8 cellular contexts compared by ENCODE assay signal in genomic region chr3:39148116-39149058, GRCh38. TPM values are rescaled to one million over a fixed set of nuclear protein-coding genes. Genes with fewer than 3 reads are reported as not detected.
DNase-seq lines count a peak whose midpoint lies in the region; ATAC-seq and TF ChIP-seq lines count a peak whose summit lies in the region.

No MANE protein-coding gene starts in this region.

- TF ChIP-seq CTCF in VCaP (conservative IDR thresholded peaks at IDR 0.05) (no peak), fibroblast of mammary gland (conservative IDR thresholded peaks at IDR 0.05; ENCODE audit: control insufficient read depth, insufficient read depth, low read depth, low read length) (no peak), gastrocnemius medialis (IDR thresholded peaks at IDR 0.05 in 4 of 5, conservative IDR thresholded peaks at IDR 0.05 in 1 of 5) (no peak)

- intact Hi-C loops in gastrocnemius medialis (cut with DNase I; ENCODE audit: low total_unique reads), result no loop called here

- in situ Hi-C loops in gastrocnemius medialis (cut with MboI; ENCODE audit: low sequenced_read_pairs in 4 of 4), result no loop called here

- DNase-seq in AG20443 (ENCODE audit: low spot score) (peak; percentile 7), fibroblast of mammary gland (ENCODE audit: low read depth) (peak; percentile 35), gastrocnemius medialis (no peak), H7 (no peak)

- H3K4me1 ChIP-seq in gastrocnemius medialis, result peaks cover 65 to 72% of the 10 kb centered on the region in 2 donors

- H3K4me3 ChIP-seq in fibroblast of mammary gland (ENCODE audit: control insufficient read depth, low read depth, low read length), result no peak overlapping the region
- H3K4me3 ChIP-seq in gastrocnemius medialis, result peak overlapping the region; percentile 25 to 93 (median 57)
- no peak overlapping the region for H3K4me3 ChIP-seq in H7 (ENCODE audit: insufficient read depth, low read depth, low read length)

- no peaks in the 10 kb centered on the region for H3K27me3 ChIP-seq in gastrocnemius medialis
- H3K27me3 ChIP-seq in H7 (ENCODE audit: control insufficient read depth, insufficient read depth, low read length), result peaks cover 2% of the 10 kb centered on the region; the same call in 1 of the 2 replicates

- H3K27ac ChIP-seq in VCaP, result peak overlapping the region; percentile 84; the same call in 1 of the 2 replicates
- peak overlapping the region; percentile 94 to 100 (median 98) for H3K27ac ChIP-seq in gastrocnemius medialis

- no peaks in the 10 kb centered on the region for H3K9me3 ChIP-seq in gastrocnemius medialis

- ATAC-seq in GM18519 (IDR thresholded peaks at IDR 0.05; ENCODE audit: low FRiP score, unreplicated experiment) (peak; percentile 24), HG03196 (IDR thresholded peaks at IDR 0.05; ENCODE audit: unreplicated experiment) (peak; percentile 21), gastrocnemius medialis (no peak), HG02884 (IDR thresholded peaks at IDR 0.05; ENCODE audit: unreplicated experiment) (no peak)

- H3K36me3 ChIP-seq in gastrocnemius medialis (peaks cover 0 to 31% of the 10 kb centered on the region in 2 donors), H7 (replicated peaks; ENCODE audit: control insufficient read depth, insufficient read depth, low read length) (peaks cover 14% of the 10 kb centered on the region)

- TF ChIP-seq POLR2A in gastrocnemius medialis (IDR thresholded peaks at IDR 0.05), result no peak

RNA-seq across cellular contexts. Expression of gene CSRNP1, which starts 5.0 kb away (rescaled TPM):
- total RNA-seq in gastrocnemius medialis, result 10 to 100 TPM; 27.5 to 66.8 (median 42.3) TPM
- 13.4 and 16.5 TPM in 2 replicates for total RNA-seq in H7 (2014; rRNA removed; shearing (Covaris generic))

RNA-seq across cellular contexts. Expression of gene TTC21A, which starts 40.9 kb away (rescaled TPM):
- total RNA-seq in gastrocnemius medialis, result 1 to 10 TPM in 2 of 4 donors, under 1 TPM in 2; 0.33 to 4.3 (median 1.1) TPM
- total RNA-seq in H7 (2014; rRNA removed; shearing (Covaris generic)), result 0.90 and 2.7 TPM in 2 replicates

RNA-seq across cellular contexts. Expression of gene GORASP1, which starts 41.0 kb away (rescaled TPM):
- total RNA-seq in gastrocnemius medialis, result 10 to 100 TPM; 34.3 to 81.9 (median 38.5) TPM
- 45.6 and 46.9 TPM in 2 replicates for total RNA-seq in H7 (2014; rRNA removed; shearing (Covaris generic))

RNA-seq across cellular contexts. Expression of gene XIRP1, which starts 44.0 kb away (rescaled TPM):
- total RNA-seq in gastrocnemius medialis, result 100 to 1,000 TPM in 2 of 4 donors, 10 to 100 TPM in 2; 52.4 to 329 (median 128) TPM
- total RNA-seq in H7 (2014; rRNA removed; shearing (Covaris generic)), result not detected in 2 replicates

Comparison
In these comparisons a context has a peak if more than half of its experiments do, and no peak if none do; other contexts are left out.
1. DNase-seq: peak in AG20443 (single experiment) and fibroblast of mammary gland (single experiment); none in gastrocnemius medialis (0 of 2) and H7 (single experiment).
2. ATAC-seq: peak in GM18519 (single experiment) and HG03196 (single experiment); none in gastrocnemius medialis (0 of 2) and HG02884 (single experiment).
3. H3K4me3 ChIP-seq: peak in gastrocnemius medialis (4 of 4); none in fibroblast of mammary gland (single experiment) and H7 (single experiment).